In genomic region chrX:74923942-74924448, GRCh38 we compare ENCODE assay signal across 1 cellular context.
A peak's percentile ranks its signal among the peaks of the same experiment; 100 is the strongest.
TF ChIP-seq lines count a peak whose summit lies in the region.

No MANE protein-coding gene starts in this region.

TF ChIP-seq in H1, 55 proteins besides CTCF, POLR2A, EP300 and RAD21 (continued from another document):
- TF ChIP-seq, protein P1, sequence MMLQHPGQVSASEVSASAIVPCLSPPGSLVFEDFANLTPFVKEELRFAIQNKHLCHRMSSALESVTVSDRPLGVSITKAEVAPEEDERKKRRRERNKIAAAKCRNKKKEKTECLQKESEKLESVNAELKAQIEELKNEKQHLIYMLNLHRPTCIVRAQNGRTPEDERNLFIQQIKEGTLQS (IDR thresholded peaks at IDR 0.05; ENCODE audit: insufficient read depth, low read depth, low read length) = no peak
- TF ChIP-seq CHD7 (IDR thresholded peaks at IDR 0.05; ENCODE audit: insufficient replicate concordance, low read length) = no peak
- TF ChIP-seq KDM1A (IDR thresholded peaks at IDR 0.05; ENCODE audit: borderline replicate concordance, low read length) = 0 out of 2 replicates have a peak, but pooled peaks have one; percentile 29
- TF ChIP-seq ATF2 (IDR thresholded peaks at IDR 0.05; ENCODE audit: low read length) = no peak
- no peak for TF ChIP-seq EGR1 (IDR thresholded peaks at IDR 0.05; ENCODE audit: borderline replicate concordance, low read depth, low read length)
- peak; percentile 83 for TF ChIP-seq RNF2 (IDR thresholded peaks at IDR 0.05; ENCODE audit: borderline replicate concordance, low read depth, low read length, missing control alignments, poor library complexity, severe bottlenecking)
- TF ChIP-seq SUZ12 (IDR thresholded peaks at IDR 0.05; ENCODE audit: low read length) = peak; percentile 46
- no peak for TF ChIP-seq GTF2F1 (IDR thresholded peaks at IDR 0.05; ENCODE audit: borderline replicate concordance, low read depth, low read length)
- no peak for TF ChIP-seq PHF8 (conservative IDR thresholded peaks at IDR 0.05; ENCODE audit: low read depth, low read length)
TF ChIP-seq in H1: peak in this region for 4.
